Comparison of ENCODE assay signal across 16 cellular contexts in the genomic region with DNA sequence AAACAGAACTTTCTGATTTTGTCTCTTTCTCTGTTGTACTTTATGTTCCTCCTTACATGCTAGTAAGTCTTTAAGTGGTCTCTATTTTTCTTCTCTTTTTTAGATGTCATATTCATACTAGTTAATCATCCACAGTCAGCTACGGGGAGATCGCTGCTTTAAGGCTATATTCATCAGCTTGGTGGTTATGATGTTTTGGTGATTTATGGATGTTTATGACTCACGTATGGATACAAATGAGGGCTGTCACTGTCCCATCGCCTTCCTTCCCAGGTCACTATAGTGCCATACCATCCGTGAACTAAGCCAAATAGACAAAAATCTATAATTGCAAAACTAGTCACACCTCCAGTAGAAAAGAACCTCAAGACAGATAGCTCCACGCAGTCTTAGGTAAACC.
A peak's percentile ranks its signal among the peaks of the same experiment; 100 is the strongest.
DNase-seq lines count a peak whose midpoint lies in the region; ATAC-seq and TF ChIP-seq lines count a peak whose summit lies in the region.
"Had no signal": no experiment of that assay in that cellular context is flagged by ENCODE, and none has a peak within 500 bp of the region (broad histone marks: within the 10 kb centered on the region; RNA-seq: fewer than 3 reads in every experiment).

No MANE protein-coding gene starts in this region.

- H2AFZ ChIP-seq in SK-N-SH (ENCODE audit: low read depth): 0 out of 2 replicates have a peak overlapping the region, but pooled peaks have one; percentile 0

- TF ChIP-seq EP300 in SK-N-SH (IDR thresholded peaks at IDR 0.05; ENCODE audit: borderline replicate concordance in 1 of 2, low read depth in 1 of 2, low read length in 1 of 2): no peak

- peaks cover 0 to 34% of the 10 kb centered on the region in 2 experiments; a peak in 2 of 4 replicates for H3K4me1 ChIP-seq in SK-N-SH (ENCODE audit: control insufficient read depth in 1 of 2, insufficient read depth in 2 of 2, low read depth in 1 of 2, low read length in 1 of 2)
- H3K4me1 ChIP-seq in foreskin keratinocyte: peaks cover 6% of the 10 kb centered on the region
- H3K4me1 ChIP-seq in aorta (ENCODE audit: control insufficient read depth in 1 of 2, insufficient read depth in 2 of 2, low read length in 2 of 2): no peaks in the 10 kb centered on the region
- H3K4me1 ChIP-seq: Caco-2 had no signal

- H3K4me3 ChIP-seq in SK-N-SH (ENCODE audit: low read depth in 2 of 2, low read length in 1 of 2) (no peak overlapping the region), aorta (ENCODE audit: low read length in 2 of 2) (no peak overlapping the region)
- H3K4me3 ChIP-seq: BLaER1 had no signal

- no peak for TF ChIP-seq CTCF in SK-N-SH (IDR thresholded peaks at IDR 0.05)
- no peak for TF ChIP-seq CTCF in foreskin keratinocyte (conservative IDR thresholded peaks at IDR 0.05)

- intact Hi-C loops in aorta (cut with DNase I): no loop called here

- H3F3A ChIP-seq in SK-N-SH (replicated peaks; ENCODE audit: insufficient read depth): peaks cover 44% of the 10 kb centered on the region

- H3K79me2 ChIP-seq in SK-N-SH (ENCODE audit: insufficient read depth): no peaks in the 10 kb centered on the region

- H3K9ac ChIP-seq in SK-N-SH: no peak overlapping the region
- H3K9ac ChIP-seq: BLaER1 had no signal

- peak overlapping the region; percentile 2; the same call in 1 of the 2 replicates for H3K4me2 ChIP-seq in SK-N-SH
- H3K4me2 ChIP-seq: BLaER1 had no signal

- CTCF ChIA-PET in SK-N-SH (lab: Yijun Ruan, JAX): interaction anchor here (1.8 kb wide), 1 partner anchor 127 kb away, joined by 6 read pairs; no protein-coding TSS in a partner anchor

- ATAC-seq in foreskin keratinocyte (peak; percentile 6), aorta (ENCODE audit: low FRiP score) (no peak)

- no peaks in the 10 kb centered on the region for H3K9me2 ChIP-seq in SK-N-SH

- no peaks in the 10 kb centered on the region for H4K20me1 ChIP-seq in SK-N-SH (ENCODE audit: insufficient read depth)
- H4K20me1 ChIP-seq: BLaER1 had no signal

- POLR2A ChIA-PET in SK-N-SH (lab: Yijun Ruan, JAX): no interaction called here

- no peaks in the 10 kb centered on the region for H3K36me3 ChIP-seq in SK-N-SH (replicated peaks in 1 of 2; ENCODE audit: control insufficient read depth in 1 of 2, insufficient read depth in 2 of 2, low read length in 1 of 2)
- no peaks in the 10 kb centered on the region for H3K36me3 ChIP-seq in aorta (ENCODE audit: control insufficient read depth in 1 of 2, insufficient read depth in 2 of 2, low read length in 1 of 2)
- H3K36me3 ChIP-seq: BLaER1 had no signal

- WGBS in SK-N-SH (ENCODE audit: low lambda C conversion rate): 5% methylated on average over 6 of the region's 6 CpGs
- WGBS in aorta, 2 donors: 45 to 55% methylated on average over 6 of the region's 6 CpGs

- no peak for TF ChIP-seq RAD21 in SK-N-SH (IDR thresholded peaks at IDR 0.05; ENCODE audit: low read length)

- H3K9me3 ChIP-seq in SK-N-SH: no peaks in the 10 kb centered on the region
- peaks cover 1% of the 10 kb centered on the region for H3K9me3 ChIP-seq in aorta (ENCODE audit: control insufficient read depth, low read length)
- H3K9me3 ChIP-seq: Caco-2 had no signal

- H3K27me3 ChIP-seq in SK-N-SH (ENCODE audit: insufficient read depth) (no peaks in the 10 kb centered on the region), foreskin keratinocyte (no peaks in the 10 kb centered on the region), aorta (ENCODE audit: control insufficient read depth in 1 of 2, insufficient read depth in 2 of 2, low read length in 1 of 2) (no peaks in the 10 kb centered on the region)
- H3K27me3 ChIP-seq: BLaER1 had no signal

- peak overlapping the region in 1 of 2 experiments; percentile 36; a peak in 2 of 4 replicates for H3K27ac ChIP-seq in SK-N-SH (ENCODE audit: low read depth in 2 of 2, low read length in 1 of 2)
- no peak overlapping the region for H3K27ac ChIP-seq in foreskin keratinocyte
- no peak overlapping the region for H3K27ac ChIP-seq in aorta (ENCODE audit: low read depth in 1 of 2, low read length in 2 of 2)
- H3K27ac ChIP-seq: BLaER1 had no signal

- DNase-seq in EL (peak; percentile 17), HS-5 (ENCODE audit: low read depth) (peak; percentile 40), SK-N-SH (no peak), foreskin keratinocyte (peak in 1 of 2 donors; percentile 46), NCI-H2227 (lab: John Stamatoyannopoulos, UW; ENCODE audit: unreplicated experiment) (no peak), NCI-H2227 treated with DMSO at 0.1 percent for 48 hours (lab: John Stamatoyannopoulos, UW) (no peak), aorta (no peak), mesenteric fat pad (ENCODE audit: low spot score) (no peak)
- DNase-seq: 8988T; AML-193; Caco-2; CD8-positive, alpha-beta memory T cell; DND-41; GOT3; H9 had no signal

TF ChIP-seq in SK-N-SH, 30 proteins besides CTCF, POLR2A, EP300 and RAD21 (continues in another document):
- TF ChIP-seq, protein P1, sequence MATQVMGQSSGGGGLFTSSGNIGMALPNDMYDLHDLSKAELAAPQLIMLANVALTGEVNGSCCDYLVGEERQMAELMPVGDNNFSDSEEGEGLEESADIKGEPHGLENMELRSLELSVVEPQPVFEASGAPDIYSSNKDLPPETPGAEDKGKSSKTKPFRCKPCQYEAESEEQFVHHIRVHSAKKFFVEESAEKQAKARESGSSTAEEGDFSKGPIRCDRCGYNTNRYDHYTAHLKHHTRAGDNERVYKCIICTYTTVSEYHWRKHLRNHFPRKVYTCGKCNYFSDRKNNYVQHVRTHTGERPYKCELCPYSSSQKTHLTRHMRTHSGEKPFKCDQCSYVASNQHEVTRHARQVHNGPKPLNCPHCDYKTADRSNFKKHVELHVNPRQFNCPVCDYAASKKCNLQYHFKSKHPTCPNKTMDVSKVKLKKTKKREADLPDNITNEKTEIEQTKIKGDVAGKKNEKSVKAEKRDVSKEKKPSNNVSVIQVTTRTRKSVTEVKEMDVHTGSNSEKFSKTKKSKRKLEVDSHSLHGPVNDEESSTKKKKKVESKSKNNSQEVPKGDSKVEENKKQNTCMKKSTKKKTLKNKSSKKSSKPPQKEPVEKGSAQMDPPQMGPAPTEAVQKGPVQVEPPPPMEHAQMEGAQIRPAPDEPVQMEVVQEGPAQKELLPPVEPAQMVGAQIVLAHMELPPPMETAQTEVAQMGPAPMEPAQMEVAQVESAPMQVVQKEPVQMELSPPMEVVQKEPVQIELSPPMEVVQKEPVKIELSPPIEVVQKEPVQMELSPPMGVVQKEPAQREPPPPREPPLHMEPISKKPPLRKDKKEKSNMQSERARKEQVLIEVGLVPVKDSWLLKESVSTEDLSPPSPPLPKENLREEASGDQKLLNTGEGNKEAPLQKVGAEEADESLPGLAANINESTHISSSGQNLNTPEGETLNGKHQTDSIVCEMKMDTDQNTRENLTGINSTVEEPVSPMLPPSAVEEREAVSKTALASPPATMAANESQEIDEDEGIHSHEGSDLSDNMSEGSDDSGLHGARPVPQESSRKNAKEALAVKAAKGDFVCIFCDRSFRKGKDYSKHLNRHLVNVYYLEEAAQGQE (IDR thresholded peaks at IDR 0.05; ENCODE audit: low read depth, low read length): no peak
- TF ChIP-seq GABPA (IDR thresholded peaks at IDR 0.05; ENCODE audit: low read depth): no peak
- no peak for TF ChIP-seq TEAD4 (IDR thresholded peaks at IDR 0.05; ENCODE audit: borderline replicate concordance, insufficient read depth)
- TF ChIP-seq USF1 (IDR thresholded peaks at IDR 0.05; ENCODE audit: borderline replicate concordance, low read depth): no peak
- TF ChIP-seq, protein P2, sequence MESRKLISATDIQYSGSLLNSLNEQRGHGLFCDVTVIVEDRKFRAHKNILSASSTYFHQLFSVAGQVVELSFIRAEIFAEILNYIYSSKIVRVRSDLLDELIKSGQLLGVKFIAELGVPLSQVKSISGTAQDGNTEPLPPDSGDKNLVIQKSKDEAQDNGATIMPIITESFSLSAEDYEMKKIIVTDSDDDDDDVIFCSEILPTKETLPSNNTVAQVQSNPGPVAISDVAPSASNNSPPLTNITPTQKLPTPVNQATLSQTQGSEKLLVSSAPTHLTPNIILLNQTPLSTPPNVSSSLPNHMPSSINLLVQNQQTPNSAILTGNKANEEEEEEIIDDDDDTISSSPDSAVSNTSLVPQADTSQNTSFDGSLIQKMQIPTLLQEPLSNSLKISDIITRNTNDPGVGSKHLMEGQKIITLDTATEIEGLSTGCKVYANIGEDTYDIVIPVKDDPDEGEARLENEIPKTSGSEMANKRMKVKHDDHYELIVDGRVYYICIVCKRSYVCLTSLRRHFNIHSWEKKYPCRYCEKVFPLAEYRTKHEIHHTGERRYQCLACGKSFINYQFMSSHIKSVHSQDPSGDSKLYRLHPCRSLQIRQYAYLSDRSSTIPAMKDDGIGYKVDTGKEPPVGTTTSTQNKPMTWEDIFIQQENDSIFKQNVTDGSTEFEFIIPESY (IDR thresholded peaks at IDR 0.05; ENCODE audit: borderline replicate concordance, low read depth): no peak
- TF ChIP-seq RFX5 (IDR thresholded peaks at IDR 0.05; ENCODE audit: low read length): no peak
- TF ChIP-seq TCF12 (IDR thresholded peaks at IDR 0.05): no peak
- 0 out of 2 replicates have a peak, but pooled peaks have one; percentile 20 for TF ChIP-seq JUND (IDR thresholded peaks at IDR 0.05)
- TF ChIP-seq FOXJ3 (CRISPR knock-in tag; IDR thresholded peaks at IDR 0.05): no peak
- TF ChIP-seq, protein P3, sequence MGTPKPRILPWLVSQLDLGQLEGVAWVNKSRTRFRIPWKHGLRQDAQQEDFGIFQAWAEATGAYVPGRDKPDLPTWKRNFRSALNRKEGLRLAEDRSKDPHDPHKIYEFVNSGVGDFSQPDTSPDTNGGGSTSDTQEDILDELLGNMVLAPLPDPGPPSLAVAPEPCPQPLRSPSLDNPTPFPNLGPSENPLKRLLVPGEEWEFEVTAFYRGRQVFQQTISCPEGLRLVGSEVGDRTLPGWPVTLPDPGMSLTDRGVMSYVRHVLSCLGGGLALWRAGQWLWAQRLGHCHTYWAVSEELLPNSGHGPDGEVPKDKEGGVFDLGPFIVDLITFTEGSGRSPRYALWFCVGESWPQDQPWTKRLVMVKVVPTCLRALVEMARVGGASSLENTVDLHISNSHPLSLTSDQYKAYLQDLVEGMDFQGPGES (IDR thresholded peaks at IDR 0.05; ENCODE audit: low read depth, low read length): no peak
- no peak for TF ChIP-seq YY1 (IDR thresholded peaks at IDR 0.05; ENCODE audit: low read depth)
- TF ChIP-seq NRF1 (IDR thresholded peaks at IDR 0.05; ENCODE audit: low read depth, low read length): no peak

Comparison
In these comparisons a context has a peak if more than half of its experiments do, and no peak if none do; other contexts are left out.
1. DNase-seq: peak in EL (single experiment) and HS-5 (single experiment); none in SK-N-SH (single experiment), NCI-H2227 (single experiment), NCI-H2227 treated with DMSO at 0.1 percent for 48 hours (single experiment), aorta (0 of 2) and mesenteric fat pad (single experiment).